ENCODE assay signal across 13 cellular contexts in genomic region chr19:34808566-34808965, GRCh38. TPM values are rescaled to one million over a fixed set of nuclear protein-coding genes. Genes with fewer than 3 reads are reported as not detected.
DNase-seq lines count a peak whose midpoint lies in the region; ATAC-seq, FAIRE-seq and TF ChIP-seq lines count a peak whose summit lies in the region.
"Had no signal": no experiment of that assay in that cellular context is flagged by ENCODE, and none has a peak within 500 bp of the region (broad histone marks: within the 10 kb centered on the region; RNA-seq: fewer than 3 reads in every experiment).

No MANE protein-coding gene starts in this region.

- TF ChIP-seq POLR2A in stomach (IDR thresholded peaks at IDR 0.05): no peak
- TF ChIP-seq POLR2A in GM12892 (IDR thresholded peaks at IDR 0.05; ENCODE audit: low read depth, low read length): no peak

- peak; percentile 44 for DNase-seq in AG08396 (ENCODE audit: low spot score)
- DNase-seq in HTR-8/SVneo (ENCODE audit: insufficient read length, low spot score): peak; percentile 28
- peak; percentile 78 for DNase-seq in mammary epithelial cell
- DNase-seq in kidney epithelial cell (ENCODE audit: low read depth): peak; percentile 2
- no peak for DNase-seq in stomach
- DNase-seq in stimulated activated CD4-positive, alpha-beta T cell treated with anti-CD3 and anti-CD28 coated beads, Interleukin-2, amount 100 ng/mL, for 24 hours: no peak
- no peak for DNase-seq in GM12892 (ENCODE audit: insufficient read length)
- DNase-seq: activated CD8-positive, alpha-beta memory T cell treated with anti-CD3 and anti-CD28 coated beads for 24 hours; activated naive CD4-positive, alpha-beta T cell; C1 segment of cervical spinal cord; colonic mucosa; mucosa of descending colon had no signal

- H3K4me1 ChIP-seq in mammary epithelial cell (ENCODE audit: insufficient read depth, low read length) (peaks cover 12% of the 10 kb centered on the region), stomach (no peaks in the 10 kb centered on the region)
- H3K4me1 ChIP-seq: colonic mucosa had no signal

- H3K27me3 ChIP-seq in mammary epithelial cell (ENCODE audit: insufficient read depth, low read length) (no peaks in the 10 kb centered on the region), kidney epithelial cell (ENCODE audit: control insufficient read depth, insufficient read depth, low read length) (no peaks in the 10 kb centered on the region), stomach (no peaks in the 10 kb centered on the region)
- H3K27me3 ChIP-seq: colonic mucosa had no signal

- in situ Hi-C loops in mammary epithelial cell (cut with MboI; ENCODE audit: low sequenced_read_pairs in 2 of 2): no loop called here

- ATAC-seq in HG03378 (IDR thresholded peaks at IDR 0.05; ENCODE audit: unreplicated experiment): no peak
- ATAC-seq: mucosa of descending colon had no signal

- WGBS in mammary epithelial cell (ENCODE audit: low coverage, missing lambda C conversion rate): 55% methylated on average over 3 of the region's 3 CpGs
- WGBS in stomach, 5 donors: 59 to 90% (median 81%) methylated on average over 3 of the region's 3 CpGs

- H3K4me3 ChIP-seq in mammary epithelial cell (replicated peaks in 1 of 3; ENCODE audit: insufficient read depth in 1 of 3, low read depth in 2 of 3, low read length in 3 of 3) (no peak overlapping the region), kidney epithelial cell (ENCODE audit: low read depth, low read length) (no peak overlapping the region), stomach (no peak overlapping the region)
- H3K4me3 ChIP-seq: colonic mucosa, mucosa of descending colon had no signal

- H3K27ac ChIP-seq in mammary epithelial cell (ENCODE audit: insufficient read depth, low read depth, low read length) (no peak overlapping the region), stomach (no peak overlapping the region)
- H3K27ac ChIP-seq: colonic mucosa had no signal

- BruUV-seq in mammary epithelial cell (replicated peaks; lab: Mats Ljungman, UMichigan): no TSS peak

- H3K4me2 ChIP-seq in mammary epithelial cell (ENCODE audit: insufficient read depth, low read depth, low read length): no peak overlapping the region

- no peak for TF ChIP-seq EP300 in stomach (IDR thresholded peaks at IDR 0.05)

- dilution Hi-C loops in mammary epithelial cell (cut with HindIII; ENCODE audit: low sequenced_read_pairs): no loop called here

- TF ChIP-seq CTCF in mammary epithelial cell (conservative IDR thresholded peaks at IDR 0.05 in 1 of 2, IDR thresholded peaks at IDR 0.05 in 1 of 2; ENCODE audit: extremely low read depth in 1 of 2, insufficient read depth in 1 of 2, low read depth in 1 of 2, low read length in 2 of 2): no peak
- no peak for TF ChIP-seq CTCF in kidney epithelial cell (IDR thresholded peaks at IDR 0.05; ENCODE audit: insufficient read depth, low read length, poor library complexity, severe bottlenecking)
- TF ChIP-seq CTCF in stomach (IDR thresholded peaks at IDR 0.05): no peak

- no peak overlapping the region for H3K9ac ChIP-seq in mammary epithelial cell (ENCODE audit: insufficient read depth, low read length)

- H3K9me3 ChIP-seq in mammary epithelial cell (replicated peaks; ENCODE audit: insufficient read depth, low read length) (peaks cover 7% of the 10 kb centered on the region), stomach (peaks cover 5 to 27% (median 18%) of the 10 kb centered on the region in 4 donors)
- H3K9me3 ChIP-seq: colonic mucosa had no signal

- intact Hi-C loops in mammary epithelial cell (cut with micrococcal nuclease) (no loop called here), stomach (cut with DNase I; ENCODE audit: low total_unique reads) (no loop called here)

- FAIRE-seq in HTR-8/SVneo (lab: Jason Lieb, UNC) (no peak), GM12892 (lab: Jason Lieb, UNC) (no peak)

- no peaks in the 10 kb centered on the region for H3K79me2 ChIP-seq in mammary epithelial cell (ENCODE audit: insufficient read depth, low read length)

- H3K36me3 ChIP-seq in mammary epithelial cell (ENCODE audit: insufficient read depth, low read length) (no peaks in the 10 kb centered on the region), kidney epithelial cell (ENCODE audit: control insufficient read depth, insufficient read depth, low read length) (no peaks in the 10 kb centered on the region), stomach (no peaks in the 10 kb centered on the region)
- H3K36me3 ChIP-seq: colonic mucosa had no signal

- H4K20me1 ChIP-seq in mammary epithelial cell (ENCODE audit: insufficient read depth, low read length): no peaks in the 10 kb centered on the region

- CTCF ChIA-PET in mammary epithelial cell (lab: Charles Lee; ENCODE audit: low non-redundant PET): no interaction called here

- peak overlapping the region; percentile 7 for H2AFZ ChIP-seq in mammary epithelial cell (ENCODE audit: low read depth, low read length)

RNA-seq across cellular contexts. Expression of gene ZNF599, which starts 35.6 kb away (rescaled TPM):
- total RNA-seq in mammary epithelial cell (1 to 10 TPM; 4.0 to 5.7 TPM), kidney epithelial cell (4.6 and 7.7 TPM in 2 replicates), stomach (1 to 10 TPM in 3 of 5 donors, under 1 TPM in 1, not detected in 1; 0.58 to 6.7 (median 4.1) TPM)
- polyA plus RNA-seq in mammary epithelial cell (3.6 TPM), stomach (1 to 10 TPM; 3.4 to 6.6 (median 4.5) TPM)
- polyA minus RNA-seq in mammary epithelial cell: not detected
- 2.7 TPM for polyA plus RNA-seq in GM12892 (2012; ENCODE audit: missing spikeins)

Comparison
In these comparisons a context has a peak if more than half of its experiments do, and no peak if none do; other contexts are left out.
1. DNase-seq: peak in AG08396 (single experiment), HTR-8/SVneo (single experiment), mammary epithelial cell (single experiment) and kidney epithelial cell (single experiment); none in stomach (single experiment), stimulated activated CD4-positive, alpha-beta T cell treated with anti-CD3 and anti-CD28 coated beads, Interleukin-2, amount 100 ng/mL, for 24 hours (0 of 2) and GM12892 (single experiment).